14 cellular contexts compared by ENCODE assay signal in genomic region chr10:100509241-100509640, GRCh38. TPM values are rescaled to one million over a fixed set of nuclear protein-coding genes. Genes with fewer than 3 reads are reported as not detected.
DNase-seq lines count a peak whose midpoint lies in the region; ATAC-seq and TF ChIP-seq lines count a peak whose summit lies in the region.
"Had no signal": no experiment of that assay in that cellular context is flagged by ENCODE, and none has a peak within 500 bp of the region (broad histone marks: within the 10 kb centered on the region; RNA-seq: fewer than 3 reads in every experiment).

No MANE protein-coding gene starts in this region.

- no peak overlapping the region for H3K4ac ChIP-seq in mesenchymal stem cell (ENCODE audit: low read depth in 1 of 2, low read length in 2 of 2)

- no peak overlapping the region for H3K18ac ChIP-seq in mesenchymal stem cell (ENCODE audit: low read depth in 1 of 2, low read length in 2 of 2)

- no peak overlapping the region for H2AK5ac ChIP-seq in mesenchymal stem cell (ENCODE audit: low read length, severe bottlenecking)

- peaks cover 93% of the 10 kb centered on the region for H3K4me1 Mint-ChIP-seq in activated CD4-positive, alpha-beta T cell treated with anti-CD3 and anti-CD28 coated beads, Interleukin-2, amount 10 ng/mL, durations not matched to agents 7 days and 5 days
- peaks cover 11% of the 10 kb centered on the region for H3K4me1 Mint-ChIP-seq in type B pancreatic cell (ENCODE audit: unreplicated experiment)

- 54% methylated on average over 6 of the region's 6 CpGs for WGBS in mesenchymal stem cell

- no peaks in the 10 kb centered on the region for H3K27me3 ChIP-seq in HL-60 (ENCODE audit: insufficient read depth, poor library complexity, severe bottlenecking)
- H3K27me3 ChIP-seq in mesenchymal stem cell (ENCODE audit: control insufficient read depth in 1 of 2, insufficient read depth in 1 of 2, low read length in 2 of 2): peaks cover 0 to 23% of the 10 kb centered on the region in 2 experiments
- H3K27me3 ChIP-seq: adrenal gland, upper lobe of left lung had no signal

- peaks cover 14 to 23% of the 10 kb centered on the region in 2 experiments for H3K36me3 ChIP-seq in mesenchymal stem cell (ENCODE audit: control insufficient read depth in 1 of 2, insufficient read depth in 2 of 2, low read depth in 1 of 2, low read length in 2 of 2)

- no peaks in the 10 kb centered on the region for H3K9me3 Mint-ChIP-seq in activated CD4-positive, alpha-beta T cell treated with anti-CD3 and anti-CD28 coated beads, Interleukin-2, amount 10 ng/mL, durations not matched to agents 7 days and 5 days
- H3K9me3 Mint-ChIP-seq in type B pancreatic cell: no peaks in the 10 kb centered on the region

- H4K91ac ChIP-seq in mesenchymal stem cell (ENCODE audit: low read length): no peak overlapping the region

- no peak for DNase-seq in HL-60 (ENCODE audit: low read depth in 1 of 2, low spot score in 1 of 2)
- DNase-seq in activated CD4-positive, alpha-beta T cell treated with anti-CD3 and anti-CD28 coated beads, Interleukin-2, amount 10 ng/mL, durations not matched to agents 7 days and 5 days: peak; percentile 83
- DNase-seq in activated naive CD4-positive, alpha-beta T cell treated with anti-CD3 and anti-CD28 coated beads, Interleukin-2, amount 50 U/mL, for 16 hours: peak; percentile 37
- peak; percentile 55 for DNase-seq in stimulated activated CD4-positive, alpha-beta T cell treated with anti-CD3 and anti-CD28 coated beads, Interleukin-2, amount 100 ng/mL, for 4 hours (ENCODE audit: low read depth)
- DNase-seq in type B pancreatic cell (ENCODE audit: extremely low spot score, unreplicated experiment): no peak
- no peak for DNase-seq in mesenchymal stem cell
- no peak for DNase-seq in A172 (ENCODE audit: low spot score)
- DNase-seq: NCI-H187, upper lobe of left lung had no signal

- no peak overlapping the region for H4K8ac ChIP-seq in mesenchymal stem cell (ENCODE audit: low read length)

- no peak overlapping the region for H3K23ac ChIP-seq in mesenchymal stem cell (ENCODE audit: low read length in 2 of 2)

- H2BK5ac ChIP-seq in mesenchymal stem cell (ENCODE audit: low read depth, low read length, poor library complexity, severe bottlenecking): no peak overlapping the region

- H2BK120ac ChIP-seq in mesenchymal stem cell (ENCODE audit: low read depth, low read length): no peak overlapping the region

- H2AFZ ChIP-seq in mesenchymal stem cell (ENCODE audit: low read depth, low read length): no peak overlapping the region

- H3K27ac ChIP-seq in HL-60 (replicated peaks) (peak overlapping the region; percentile 83), mesenchymal stem cell (ENCODE audit: low read length, poor library complexity, severe bottlenecking) (no peak overlapping the region)
- H3K27ac ChIP-seq: adrenal gland, upper lobe of left lung had no signal

- peaks cover 60% of the 10 kb centered on the region for H3K36me3 Mint-ChIP-seq in activated CD4-positive, alpha-beta T cell treated with anti-CD3 and anti-CD28 coated beads, Interleukin-2, amount 10 ng/mL, durations not matched to agents 7 days and 5 days (ENCODE audit: low read depth)
- H3K36me3 Mint-ChIP-seq in type B pancreatic cell: peaks cover 14% of the 10 kb centered on the region

- CTCF ChIA-PET in activated CD4-positive, alpha-beta T cell treated with anti-CD3 and anti-CD28 coated beads, Interleukin-2, amount 10 ng/mL, durations not matched to agents 7 days and 5 days (lab: Charles Lee): interaction anchor here (0.6 to 12.7 kb wide), 26 partner anchors 9 to 283 kb away, joined by 3 to 170 read pairs (median 4); partner anchors contain the start of genes HIF1AN, NDUFB8, SCD and SEC31B

- no peak overlapping the region for H3K4me2 ChIP-seq in mesenchymal stem cell (ENCODE audit: low read length, poor library complexity, severe bottlenecking)

- H2BK12ac ChIP-seq in mesenchymal stem cell (ENCODE audit: low read length in 2 of 2): no peak overlapping the region

- H3K4me1 ChIP-seq in mesenchymal stem cell (ENCODE audit: control insufficient read depth, insufficient read depth, low read depth, low read length): peaks cover 4% of the 10 kb centered on the region

- H3K14ac ChIP-seq in mesenchymal stem cell (ENCODE audit: low read length in 2 of 2): no peak overlapping the region

- TF ChIP-seq CTCF in HL-60 (IDR thresholded peaks at IDR 0.05; ENCODE audit: insufficient read depth, low read length) (no peak), type B pancreatic cell (conservative IDR thresholded peaks at IDR 0.05) (no peak)

- H3K4me3 ChIP-seq in HL-60 (replicated peaks; ENCODE audit: insufficient read depth, low read length): no peak overlapping the region
- H3K4me3 ChIP-seq in mesenchymal stem cell (ENCODE audit: insufficient read depth in 1 of 2, low read depth in 1 of 2, low read length in 2 of 2): no peak overlapping the region
- H3K4me3 ChIP-seq: adrenal gland, upper lobe of left lung had no signal

- no peaks in the 10 kb centered on the region for H3K79me1 ChIP-seq in mesenchymal stem cell (replicated peaks; ENCODE audit: low read length, poor library complexity, severe bottlenecking)

- H3K9ac ChIP-seq in mesenchymal stem cell (ENCODE audit: low read length): no peak overlapping the region

- no peak for ATAC-seq in GM21526 (IDR thresholded peaks at IDR 0.05; ENCODE audit: low FRiP score, unreplicated experiment)

- no peak overlapping the region for H2BK15ac ChIP-seq in mesenchymal stem cell (ENCODE audit: low read depth, poor library complexity, severe bottlenecking)

- POLR2A ChIA-PET in activated CD4-positive, alpha-beta T cell treated with anti-CD3 and anti-CD28 coated beads, Interleukin-2, amount 10 ng/mL, durations not matched to agents 7 days and 5 days (lab: Charles Lee): interaction anchor here (0.6 to 1.5 kb wide), 8 partner anchors 9 to 388 kb away, joined by 3 to 10 read pairs (median 4); partner anchors contain the start of gene HIF1AN

- H3K9me3 ChIP-seq in mesenchymal stem cell (ENCODE audit: control insufficient read depth, low read length): no peaks in the 10 kb centered on the region
- H3K9me3 ChIP-seq: adrenal gland, upper lobe of left lung had no signal

- H3K4me3 Mint-ChIP-seq in activated CD4-positive, alpha-beta T cell treated with anti-CD3 and anti-CD28 coated beads, Interleukin-2, amount 10 ng/mL, durations not matched to agents 7 days and 5 days: peak overlapping the region; percentile 78
- H3K4me3 Mint-ChIP-seq in type B pancreatic cell: no peak overlapping the region

- no peaks in the 10 kb centered on the region for H3K27me3 Mint-ChIP-seq in activated CD4-positive, alpha-beta T cell treated with anti-CD3 and anti-CD28 coated beads, Interleukin-2, amount 10 ng/mL, durations not matched to agents 7 days and 5 days
- no peaks in the 10 kb centered on the region for H3K27me3 Mint-ChIP-seq in type B pancreatic cell

- H3K27ac Mint-ChIP-seq in activated CD4-positive, alpha-beta T cell treated with anti-CD3 and anti-CD28 coated beads, Interleukin-2, amount 10 ng/mL, durations not matched to agents 7 days and 5 days: peak overlapping the region; percentile 93
- H3K27ac Mint-ChIP-seq in type B pancreatic cell: no peak overlapping the region

RNA-seq across cellular contexts. Expression of gene SEC31B, which starts 10.4 kb away (rescaled TPM):
- 100 to 1,000 TPM; 202 to 208 TPM for total RNA-seq in activated CD4-positive, alpha-beta T cell treated with anti-CD3 and anti-CD28 coated beads, Interleukin-2, amount 10 ng/mL, durations not matched to agents 7 days and 5 days
- 8.9 and 20.9 TPM in 2 replicates for total RNA-seq in type B pancreatic cell (ENCODE audit: low replicate concordance)
- 3.5 TPM for polyA plus RNA-seq in mesenchymal stem cell (2013, experiment 1 of 2)
- 3.2 TPM for polyA plus RNA-seq in mesenchymal stem cell (2013, experiment 2 of 2)
- total RNA-seq in A172 (2014; rRNA removed; shearing (Covaris generic)): 1.4 TPM in 2 replicates

RNA-seq across cellular contexts. Expression of gene NDUFB8, which starts 20.4 kb away (rescaled TPM):
- total RNA-seq in activated CD4-positive, alpha-beta T cell treated with anti-CD3 and anti-CD28 coated beads, Interleukin-2, amount 10 ng/mL, durations not matched to agents 7 days and 5 days: 100 to 1,000 TPM; 241 to 267 TPM
- 195 and 196 TPM in 2 replicates for total RNA-seq in type B pancreatic cell (ENCODE audit: low replicate concordance)
- polyA plus RNA-seq in mesenchymal stem cell (2013, experiment 1 of 2): 333 TPM
- 343 TPM for polyA plus RNA-seq in mesenchymal stem cell (2013, experiment 2 of 2)
- 152 and 197 TPM in 2 replicates for total RNA-seq in A172 (2014; rRNA removed; shearing (Covaris generic))

RNA-seq across cellular contexts. Expression of gene HIF1AN, which starts 26.5 kb away (rescaled TPM):
- 10 to 100 TPM; 54.9 to 59.3 TPM for total RNA-seq in activated CD4-positive, alpha-beta T cell treated with anti-CD3 and anti-CD28 coated beads, Interleukin-2, amount 10 ng/mL, durations not matched to agents 7 days and 5 days
- 53.2 and 62.9 TPM in 2 replicates for total RNA-seq in type B pancreatic cell (ENCODE audit: low replicate concordance)
- polyA plus RNA-seq in mesenchymal stem cell (2013, experiment 1 of 2): 20.0 TPM
- polyA plus RNA-seq in mesenchymal stem cell (2013, experiment 2 of 2): 20.1 TPM
- total RNA-seq in A172 (2014; rRNA removed; shearing (Covaris generic)): 6.2 and 10.1 TPM in 2 replicates

RNA-seq across cellular contexts. Expression of gene WNT8B, which starts 46.4 kb away (rescaled TPM):
- under 1 TPM; 0.10 to 0.40 TPM for total RNA-seq in activated CD4-positive, alpha-beta T cell treated with anti-CD3 and anti-CD28 coated beads, Interleukin-2, amount 10 ng/mL, durations not matched to agents 7 days and 5 days
- total RNA-seq in type B pancreatic cell (ENCODE audit: low replicate concordance): 0.29 and 0.68 TPM in 2 replicates
- polyA plus RNA-seq in mesenchymal stem cell (2013, experiment 1 of 2): not detected
- polyA plus RNA-seq in mesenchymal stem cell (2013, experiment 2 of 2): not detected
- total RNA-seq in A172 (2014; rRNA removed; shearing (Covaris generic)): not detected in 2 replicates
- total RNA-seq: fibroblast of villous mesenchyme; kidney epithelial cell; T-helper 1 cell treated with Interleukin-12 subunit alpha and Interleukin-12 subunit beta and Interleukin-4 antibody, amounts not matched to agents 30 ng/mL and 1 ng/mL, for 36 hours had no signal

Comparison
In these comparisons a context has a peak if more than half of its experiments do, and no peak if none do; other contexts are left out.
1. DNase-seq: peak in activated CD4-positive, alpha-beta T cell treated with anti-CD3 and anti-CD28 coated beads, Interleukin-2, amount 10 ng/mL, durations not matched to agents 7 days and 5 days (single experiment), activated naive CD4-positive, alpha-beta T cell treated with anti-CD3 and anti-CD28 coated beads, Interleukin-2, amount 50 U/mL, for 16 hours (single experiment) and stimulated activated CD4-positive, alpha-beta T cell treated with anti-CD3 and anti-CD28 coated beads, Interleukin-2, amount 100 ng/mL, for 4 hours (single experiment); none in HL-60 (0 of 2), type B pancreatic cell (single experiment), mesenchymal stem cell (single experiment) and A172 (single experiment).